ENCODE assay signal across 23 cellular contexts in genomic region chr4:124290678-124291077, GRCh38.
"Had no signal": no experiment of that assay in that cellular context is flagged by ENCODE, and none has a peak within 500 bp of the region (broad histone marks: within the 10 kb centered on the region; RNA-seq: fewer than 3 reads in every experiment).

No MANE protein-coding gene starts in this region.

- H3K9me3 ChIP-seq: ascending aorta, pancreas, psoas muscle, right atrium auricular region, spleen, testis, upper lobe of left lung had no signal

- H3K27me3 ChIP-seq: ascending aorta, pancreas, right atrium auricular region, spleen, testis, upper lobe of left lung had no signal

- H3K27ac ChIP-seq: ascending aorta, pancreas, psoas muscle, right atrium auricular region, spleen, testis, upper lobe of left lung had no signal

- DNase-seq: activated T-cell treated with anti-CD3 and anti-CD28 coated beads, Interleukin-2, amount 50 U/mL, for 24 hours; cerebellar nuclear complex; cortex of kidney; erythroblast; foreskin melanocyte; immature natural killer cell; kidney glomerular epithelial cell; mesenchymal stem cell; nephron progenitor cell; pancreas; psoas muscle; spleen; stimulated activated CD4-positive, alpha-beta T cell treated with anti-CD3 and anti-CD28 coated beads, Interleukin-4, amount 100 ng/mL, for 1 hour; stimulated activated naive CD4-positive, alpha-beta T cell; T1000; testis had no signal

- H3K4me1 ChIP-seq: ascending aorta, pancreas, psoas muscle, right atrium auricular region, spleen, testis, upper lobe of left lung had no signal

- H3K36me3 Mint-ChIP-seq: activated naive CD4-positive, alpha-beta T cell treated with anti-CD3 and anti-CD28 coated beads, Interleukin-2, amount 50 U/mL, for 72 hours; immature natural killer cell; WTC11 had no signal

- H3K4me3 Mint-ChIP-seq: activated T-cell treated with anti-CD3 and anti-CD28 coated beads, Interleukin-2, amount 50 U/mL, for 24 hours; activated T-helper 17 cell treated with anti-CD3 and anti-CD28 coated beads, Interleukin-2, amount 50 U/mL, for 72 hours; immature natural killer cell; nephron progenitor cell; T-helper 1 cell treated with Interleukin-12 subunit alpha and Interleukin-12 subunit beta and Interleukin-4 antibody, amounts not matched to agents 30 μg/mL and 1 μg/mL, for 36 hours; WTC11 had no signal

- H3K27ac Mint-ChIP-seq: activated naive CD4-positive, alpha-beta T cell treated with anti-CD3 and anti-CD28 coated beads, Interleukin-2, amount 50 U/mL, for 72 hours; activated T-cell treated with anti-CD3 and anti-CD28 coated beads, Interleukin-2, amount 50 U/mL, for 24 hours; activated T-helper 17 cell treated with anti-CD3 and anti-CD28 coated beads, Interleukin-2, amount 50 U/mL, for 72 hours; immature natural killer cell; nephron progenitor cell; T-helper 1 cell treated with Interleukin-12 subunit alpha and Interleukin-12 subunit beta and Interleukin-4 antibody, amounts not matched to agents 30 μg/mL and 1 μg/mL, for 36 hours; WTC11 had no signal

- H3K36me3 ChIP-seq: ascending aorta, pancreas, right atrium auricular region, spleen, upper lobe of left lung had no signal

- H3K9me3 Mint-ChIP-seq: activated naive CD4-positive, alpha-beta T cell treated with anti-CD3 and anti-CD28 coated beads, Interleukin-2, amount 50 U/mL, for 72 hours; activated T-cell treated with anti-CD3 and anti-CD28 coated beads, Interleukin-2, amount 50 U/mL, for 24 hours; activated T-helper 17 cell treated with anti-CD3 and anti-CD28 coated beads, Interleukin-2, amount 50 U/mL, for 72 hours; T-helper 1 cell treated with Interleukin-12 subunit alpha and Interleukin-12 subunit beta and Interleukin-4 antibody, amounts not matched to agents 30 μg/mL and 1 μg/mL, for 36 hours had no signal

- H3K4me1 Mint-ChIP-seq: activated T-helper 17 cell treated with anti-CD3 and anti-CD28 coated beads, Interleukin-2, amount 50 U/mL, for 72 hours; immature natural killer cell; nephron progenitor cell; WTC11 had no signal

- ATAC-seq: activated naive CD4-positive, alpha-beta T cell treated with anti-CD3 and anti-CD28 coated beads, Interleukin-2, amount 50 U/mL, for 72 hours; activated T-helper 17 cell treated with anti-CD3 and anti-CD28 coated beads, Interleukin-2, amount 50 U/mL, for 72 hours; pancreas; psoas muscle; WTC11 had no signal

- H3K4me3 ChIP-seq: ascending aorta, pancreas, psoas muscle, right atrium auricular region, spleen, testis, upper lobe of left lung had no signal

- H3K27me3 Mint-ChIP-seq: activated T-cell treated with anti-CD3 and anti-CD28 coated beads, Interleukin-2, amount 50 U/mL, for 24 hours had no signal
